In genomic region chr11:72688486-72688885, GRCh38 we compare ENCODE assay signal across 19 cellular contexts. TPM values are rescaled to one million over a fixed set of nuclear protein-coding genes. Genes with fewer than 3 reads are reported as not detected.
A peak's percentile ranks its signal among the peaks of the same experiment; 100 is the strongest.
DNase-seq lines count a peak whose midpoint lies in the region; ATAC-seq and TF ChIP-seq lines count a peak whose summit lies in the region.
"Had no signal": no experiment of that assay in that cellular context is flagged by ENCODE, and none has a peak within 500 bp of the region (broad histone marks: within the 10 kb centered on the region; RNA-seq: fewer than 3 reads in every experiment).

No MANE protein-coding gene starts in this region.

- no peak for DNase-seq in activated CD4-positive, alpha-beta T cell treated with anti-CD3 and anti-CD28 coated beads for 36 hours
- DNase-seq in activated CD4-positive, alpha-beta T cell treated with anti-CD3 and anti-CD28 coated beads, Interleukin-2, amount 50 U/mL, for 4 hours = no peak
- DNase-seq in CD4-positive, alpha-beta T cell = no peak
- no peak for DNase-seq in activated naive CD4-positive, alpha-beta T cell treated with anti-CD3 and anti-CD28 coated beads, Interleukin-2, amount 50 U/mL, for 72 hours (ENCODE audit: low spot score in 2 of 2)
- no peak for DNase-seq in naive thymus-derived CD8-positive, alpha-beta T cell
- DNase-seq in KG1 (lab: John Stamatoyannopoulos, UW) (no peak), occipital lobe (lab: John Stamatoyannopoulos, UW) (no peak), GM03348 (ENCODE audit: low spot score) (no peak)
- DNase-seq: AML-193, Calu3, KBM-7, NCI-H1105 treated with DMSO at 0.1 percent for 48 hours, NCI-H1694 treated with DMSO at 0.1 percent for 48 hours, NCI-H2107, NCI-H510A, NCI-H774, RPMI8226, SIG-M5 had no signal

- POLR2A ChIA-PET in activated CD4-positive, alpha-beta T cell treated with anti-CD3 and anti-CD28 coated beads for 36 hours (lab: Charles Lee) = no interaction called here
- POLR2A ChIA-PET in CD4-positive, alpha-beta T cell (lab: Charles Lee) = no interaction called here
- POLR2A ChIA-PET in naive thymus-derived CD8-positive, alpha-beta T cell (lab: Charles Lee) = no interaction called here

- no peak for ATAC-seq in activated CD4-positive, alpha-beta T cell treated with anti-CD3 and anti-CD28 coated beads for 36 hours
- ATAC-seq in CD4-positive, alpha-beta T cell (ENCODE audit: poor library complexity) = no peak
- ATAC-seq in activated naive CD4-positive, alpha-beta T cell treated with anti-CD3 and anti-CD28 coated beads, Interleukin-2, amount 50 U/mL, for 72 hours = no peak
- no peak for ATAC-seq in naive thymus-derived CD8-positive, alpha-beta T cell

- no peaks in the 10 kb centered on the region for H3K9me3 Mint-ChIP-seq in activated CD4-positive, alpha-beta T cell treated with anti-CD3 and anti-CD28 coated beads for 36 hours (ENCODE audit: low read depth)
- H3K9me3 Mint-ChIP-seq in CD4-positive, alpha-beta T cell = no peaks in the 10 kb centered on the region
- no peaks in the 10 kb centered on the region for H3K9me3 Mint-ChIP-seq in activated naive CD4-positive, alpha-beta T cell treated with anti-CD3 and anti-CD28 coated beads, Interleukin-2, amount 50 U/mL, for 72 hours
- H3K9me3 Mint-ChIP-seq in naive thymus-derived CD8-positive, alpha-beta T cell = no peaks in the 10 kb centered on the region

- H3K27ac ChIP-seq in CD4-positive, alpha-beta T cell (ENCODE audit: low read depth, low read length) = no peak overlapping the region
- H3K27ac ChIP-seq: 22Rv1 had no signal

- H3K9me3 ChIP-seq in CD4-positive, alpha-beta T cell (ENCODE audit: control insufficient read depth, low read length) = no peaks in the 10 kb centered on the region

- no peaks in the 10 kb centered on the region for H3K27me3 Mint-ChIP-seq in activated CD4-positive, alpha-beta T cell treated with anti-CD3 and anti-CD28 coated beads for 36 hours
- H3K27me3 Mint-ChIP-seq in CD4-positive, alpha-beta T cell = no peaks in the 10 kb centered on the region
- H3K27me3 Mint-ChIP-seq in naive thymus-derived CD8-positive, alpha-beta T cell = no peaks in the 10 kb centered on the region

- intact Hi-C loops in activated CD4-positive, alpha-beta T cell treated with anti-CD3 and anti-CD28 coated beads for 36 hours (cut with DNase I, micrococcal nuclease) = no loop called here
- intact Hi-C loops in CD4-positive, alpha-beta T cell (cut with DNase I, micrococcal nuclease) = no loop called here

- CTCF ChIA-PET in activated CD4-positive, alpha-beta T cell treated with anti-CD3 and anti-CD28 coated beads for 36 hours (lab: Charles Lee) = no interaction called here
- CTCF ChIA-PET in CD4-positive, alpha-beta T cell (lab: Charles Lee) = no interaction called here

- H3K27me3 ChIP-seq in CD4-positive, alpha-beta T cell (ENCODE audit: control insufficient read depth, insufficient read depth, low read length) = no peaks in the 10 kb centered on the region

- TF ChIP-seq CTCF in CD4-positive, alpha-beta T cell (IDR thresholded peaks at IDR 0.05) = no peak

- peaks cover 9% of the 10 kb centered on the region for H3K36me3 Mint-ChIP-seq in activated CD4-positive, alpha-beta T cell treated with anti-CD3 and anti-CD28 coated beads for 36 hours (ENCODE audit: low read depth)
- peaks cover 76% of the 10 kb centered on the region for H3K36me3 Mint-ChIP-seq in CD4-positive, alpha-beta T cell (ENCODE audit: low read depth)
- no peaks in the 10 kb centered on the region for H3K36me3 Mint-ChIP-seq in activated naive CD4-positive, alpha-beta T cell treated with anti-CD3 and anti-CD28 coated beads, Interleukin-2, amount 50 U/mL, for 72 hours
- H3K36me3 Mint-ChIP-seq in naive thymus-derived CD8-positive, alpha-beta T cell = peaks cover 0 to 71% (median 4%) of the 10 kb centered on the region in 3 donors

- peak overlapping the region; percentile 15 for H3K27ac Mint-ChIP-seq in activated CD4-positive, alpha-beta T cell treated with anti-CD3 and anti-CD28 coated beads for 36 hours
- peak overlapping the region; percentile 58 for H3K27ac Mint-ChIP-seq in CD4-positive, alpha-beta T cell
- peak overlapping the region; percentile 19 to 81 for H3K27ac Mint-ChIP-seq in activated naive CD4-positive, alpha-beta T cell treated with anti-CD3 and anti-CD28 coated beads, Interleukin-2, amount 50 U/mL, for 72 hours
- peak overlapping the region in 7 of 10 donors; percentile 13 to 83 (median 53) for H3K27ac Mint-ChIP-seq in naive thymus-derived CD8-positive, alpha-beta T cell

- peaks cover 13% of the 10 kb centered on the region for H3K4me1 Mint-ChIP-seq in activated CD4-positive, alpha-beta T cell treated with anti-CD3 and anti-CD28 coated beads for 36 hours
- H3K4me1 Mint-ChIP-seq in CD4-positive, alpha-beta T cell (ENCODE audit: low read depth) = peaks cover 12% of the 10 kb centered on the region
- H3K4me1 Mint-ChIP-seq in naive thymus-derived CD8-positive, alpha-beta T cell = peaks cover 13 to 21% (median 20%) of the 10 kb centered on the region in 4 donors

- no peak overlapping the region for H3K4me3 Mint-ChIP-seq in activated CD4-positive, alpha-beta T cell treated with anti-CD3 and anti-CD28 coated beads for 36 hours
- no peak overlapping the region for H3K4me3 Mint-ChIP-seq in CD4-positive, alpha-beta T cell
- H3K4me3 Mint-ChIP-seq in naive thymus-derived CD8-positive, alpha-beta T cell = no peak overlapping the region

RNA-seq across cellular contexts. Expression of gene PDE2A, which starts 14.3 kb away (rescaled TPM):
- under 1 TPM; 0.30 to 0.73 TPM for total RNA-seq in activated CD4-positive, alpha-beta T cell treated with anti-CD3 and anti-CD28 coated beads for 36 hours
- total RNA-seq in CD4-positive, alpha-beta T cell = 1 to 10 TPM; 4.0 to 4.5 TPM
- total RNA-seq in activated naive CD4-positive, alpha-beta T cell treated with anti-CD3 and anti-CD28 coated beads, Interleukin-2, amount 50 U/mL, for 72 hours = under 1 TPM; 0.68 to 0.97 TPM
- 1 to 10 TPM; 1.2 to 1.9 TPM for total RNA-seq in naive thymus-derived CD8-positive, alpha-beta T cell
- under 1 TPM in 2 of 3 donors, not detected in 1; 0.22 to 0.24 TPM for polyA plus RNA-seq in naive thymus-derived CD8-positive, alpha-beta T cell
- 78.3 TPM for total RNA-seq in occipital lobe

Comparison
In these comparisons a context has a peak if more than half of its experiments do, and no peak if none do; other contexts are left out.
1. RNA of gene PDE2A, which starts 14.3 kb away (total RNA-seq): 78.3 TPM in occipital lobe (single experiment); 4.0 to 4.5 TPM in CD4-positive, alpha-beta T cell, 1.2 to 1.9 TPM in naive thymus-derived CD8-positive, alpha-beta T cell, 0.68 to 0.97 TPM in activated naive CD4-positive, alpha-beta T cell treated with anti-CD3 and anti-CD28 coated beads, Interleukin-2, amount 50 U/mL, for 72 hours and 0.30 to 0.73 TPM in activated CD4-positive, alpha-beta T cell treated with anti-CD3 and anti-CD28 coated beads for 36 hours; every median in the first group is over 10 times any median in the second.
2. Peak in every context shown above with its lines, with median percentiles within 50 percentile points of each other: H3K27ac Mint-ChIP-seq.